ENCODE assay signal across 33 cellular contexts in genomic region chr20:50341050-50341449, GRCh38.
"Had no signal": no experiment of that assay in that cellular context is flagged by ENCODE, and none has a peak within 500 bp of the region (broad histone marks: within the 10 kb centered on the region; RNA-seq: fewer than 3 reads in every experiment).

No MANE protein-coding gene starts in this region.

- H3K27me3 Mint-ChIP-seq: activated CD4-positive, alpha-beta memory T cell treated with anti-CD3 and anti-CD28 coated beads for 36 hours; T-cell had no signal

- H3K27me3 ChIP-seq: adrenal gland, body of pancreas, Peyer's patch, SJSA1 had no signal

- H3K9ac ChIP-seq: SK-N-SH had no signal

- H3K36me3 ChIP-seq: adrenal gland, Peyer's patch, SJSA1 had no signal

- DNase-seq: activated B cell treated with CpG ODN at 0.5 μM for 24 hours; activated CD4-positive, alpha-beta memory T cell treated with anti-CD3 and anti-CD28 coated beads for 36 hours; activated CD4-positive, alpha-beta T cell treated with anti-CD3 and anti-CD28 coated beads for 4 hours; activated CD4-positive, alpha-beta T cell treated with anti-CD3 and anti-CD28 coated beads, Interleukin-2, amount 50 U/mL, for 1 hour; activated CD4-positive, CD25-positive, alpha-beta regulatory T cell treated with anti-CD3 and anti-CD28 coated beads, Interleukin-2, amount 50 U/mL, for 72 hours; activated CD8-positive, alpha-beta memory T cell treated with anti-CD3 and anti-CD28 coated beads, Interleukin-2, amount 50 U/mL, for 4 hours; activated gamma-delta T cell treated with Interleukin-2 at 50 U/mL for 16 hours; activated naive CD4-positive, alpha-beta T cell treated with anti-CD3 and anti-CD28 coated beads for 36 hours; activated T-cell treated with anti-CD3 and anti-CD28 coated beads for 4 hours; activated T-cell treated with anti-CD3 and anti-CD28 coated beads, Interleukin-2, amount 50 U/mL, for 4 hours; body of pancreas; caudate nucleus; cerebellar nuclear complex; Karpas-422; KBM-7; NCI-H1105 treated with DMSO at 0.1 percent for 48 hours; NCI-H1436; NCI-H1694 treated with DMSO at 0.1 percent for 48 hours; NCI-H2029; NCI-H345; NCI-H524 treated with DMSO at 0.1 percent for 48 hours; PC-3; Peyer's patch; RPMI8226; SHP77 treated with DMSO at 0.1 percent for 48 hours; SK-N-SH; T-cell; T-helper 17 cell; T-helper 9 cell had no signal

- H3K4me3 ChIP-seq: adrenal gland, body of pancreas, Peyer's patch, SJSA1 had no signal

- H3K4me2 ChIP-seq: SK-N-SH had no signal

- H3K9me3 ChIP-seq: adrenal gland, body of pancreas, Peyer's patch, SJSA1, SK-N-SH had no signal

- H3K27ac ChIP-seq: body of pancreas, SJSA1, VCaP had no signal

- H3K4me3 Mint-ChIP-seq: activated B cell treated with CpG ODN at 0.5 μM for 24 hours; activated CD4-positive, alpha-beta memory T cell treated with anti-CD3 and anti-CD28 coated beads for 36 hours; activated naive CD4-positive, alpha-beta T cell treated with anti-CD3 and anti-CD28 coated beads for 36 hours; activated T-cell treated with anti-CD3 and anti-CD28 coated beads, Interleukin-2, amount 50 U/mL, for 4 hours; T-helper 17 cell had no signal

- H3K27ac Mint-ChIP-seq: activated B cell treated with CpG ODN at 0.5 μM for 24 hours had no signal

- H3K36me3 Mint-ChIP-seq: activated CD4-positive, alpha-beta memory T cell treated with anti-CD3 and anti-CD28 coated beads for 36 hours; T-cell had no signal

- ATAC-seq: activated T-cell treated with anti-CD3 and anti-CD28 coated beads, Interleukin-2, amount 50 U/mL, for 4 hours; body of pancreas; PC-3; T-cell; T-helper 17 cell had no signal

- H3K9me3 Mint-ChIP-seq: activated B cell treated with CpG ODN at 0.5 μM for 24 hours; activated CD4-positive, alpha-beta memory T cell treated with anti-CD3 and anti-CD28 coated beads for 36 hours; activated naive CD4-positive, alpha-beta T cell treated with anti-CD3 and anti-CD28 coated beads for 36 hours; activated T-cell treated with anti-CD3 and anti-CD28 coated beads, Interleukin-2, amount 50 U/mL, for 4 hours; activated T-helper 1 cell treated with anti-CD3 and anti-CD28 coated beads, Interleukin-12 subunit alpha, Interleukin-12 subunit beta, Interleukin-2, Interleukin-4 antibody, amounts not matched to agents 30 ng/mL and 10 ng/mL and 1 ng/mL, durations not matched to agents 14 hours and 24 hours and 36 hours; T-cell had no signal
